ENCODE assay signal across 19 cellular contexts in genomic region chr11:90558328-90558865, GRCh38.
DNase-seq lines count a peak whose midpoint lies in the region; ATAC-seq and TF ChIP-seq lines count a peak whose summit lies in the region.
"Had no signal": no experiment of that assay in that cellular context is flagged by ENCODE, and none has a peak within 500 bp of the region (broad histone marks: within the 10 kb centered on the region; RNA-seq: fewer than 3 reads in every experiment).

No MANE protein-coding gene starts in this region.

- no peak for TF ChIP-seq POLR2A in lower leg skin (IDR thresholded peaks at IDR 0.05)

- H3K4me3 ChIP-seq in right atrium auricular region (no peak overlapping the region), lower leg skin (ENCODE audit: low read depth, poor library complexity, severe bottlenecking) (no peak overlapping the region)
- H3K4me3 ChIP-seq: BLaER1, GM23338 had no signal

- H3K27ac ChIP-seq in right atrium auricular region: no peak overlapping the region
- H3K27ac ChIP-seq: BLaER1 had no signal

- H3K36me3 ChIP-seq in right atrium auricular region: no peaks in the 10 kb centered on the region
- H3K36me3 ChIP-seq: BLaER1 had no signal

- H3K27me3 ChIP-seq in right atrium auricular region: no peaks in the 10 kb centered on the region
- H3K27me3 ChIP-seq: BLaER1 had no signal

- TF ChIP-seq CTCF in right atrium auricular region (IDR thresholded peaks at IDR 0.05) (no peak), lower leg skin (IDR thresholded peaks at IDR 0.05) (no peak)

- DNase-seq in Right ventricle myocardium inferior (ENCODE audit: missing footprints) (no peak), right atrium auricular region (ENCODE audit: low spot score) (no peak), islet precursor cell (peak; percentile 41), lower leg skin (ENCODE audit: low spot score in 2 of 2) (peak; percentile 26 to 75), COLO668 (lab: John Stamatoyannopoulos, UW; ENCODE audit: unreplicated experiment) (no peak), H4 (ENCODE audit: low spot score) (no peak), MV-4-11 (lab: John Stamatoyannopoulos, UW) (no peak)
- DNase-seq in stimulated activated CD4-positive, alpha-beta T cell treated with anti-CD3 and anti-CD28 coated beads, Interleukin-15, amount 100 ng/mL, for 24 hours: no peak
- DNase-seq: 8988T; CD4-positive, alpha-beta memory T cell; COR-L47; DMS 273 treated with DMSO at 0.1 percent for 48 hours; DMS79; GDM1; H7; HFFc6 had no signal

- intact Hi-C loops in Right ventricle myocardium inferior (cut with DNase I) (no loop called here), lower leg skin (cut with DNase I; ENCODE audit: low total_unique reads) (no loop called here)

- no peaks in the 10 kb centered on the region for H3K4me1 ChIP-seq in right atrium auricular region
- H3K4me1 ChIP-seq: BLaER1 had no signal

- H3K9me3 ChIP-seq in right atrium auricular region: peaks cover 0 to 14% of the 10 kb centered on the region in 2 donors
- H3K9me3 ChIP-seq: BLaER1 had no signal

- 48 to 55% methylated on average over 4 of the region's 4 CpGs for WGBS in lower leg skin, 2 donors

- ATAC-seq in Right ventricle myocardium inferior: peak; percentile 34
- ATAC-seq: GM23338, HCT116 had no signal

Comparison
In these comparisons a context has a peak if more than half of its experiments do, and no peak if none do; other contexts are left out.
1. DNase-seq: peak in islet precursor cell (single experiment) and lower leg skin (2 of 2); none in Right ventricle myocardium inferior (single experiment), right atrium auricular region (single experiment), COLO668 (single experiment), H4 (single experiment), MV-4-11 (single experiment) and stimulated activated CD4-positive, alpha-beta T cell treated with anti-CD3 and anti-CD28 coated beads, Interleukin-15, amount 100 ng/mL, for 24 hours (single experiment).